In the genomic region with DNA sequence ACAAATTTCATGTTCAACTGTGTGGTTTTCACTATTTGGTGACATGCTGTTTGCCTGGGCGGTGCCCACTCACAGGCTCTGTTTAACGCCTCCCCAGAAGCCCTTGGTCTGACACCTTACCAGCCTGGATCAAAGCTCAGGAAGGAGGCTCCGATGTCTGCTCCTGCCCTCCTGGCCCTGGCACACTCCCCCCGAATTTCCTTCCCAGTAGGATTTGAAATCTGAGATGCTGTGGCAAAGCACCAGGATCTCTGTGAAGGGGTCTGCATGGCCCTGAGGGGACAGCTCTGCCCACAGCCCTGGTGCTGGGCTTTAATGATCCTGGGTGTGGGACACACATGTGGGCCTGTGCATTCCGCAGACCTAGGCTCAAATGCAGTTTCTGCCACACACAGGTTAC, we compare ENCODE assay signal across 25 cellular contexts. TPM values are rescaled to one million over a fixed set of nuclear protein-coding genes. Genes with fewer than 3 reads are reported as not detected.
DNase-seq lines count a peak whose midpoint lies in the region; ATAC-seq and TF ChIP-seq lines count a peak whose summit lies in the region.
"Had no signal": no experiment of that assay in that cellular context is flagged by ENCODE, and none has a peak within 500 bp of the region (broad histone marks: within the 10 kb centered on the region; RNA-seq: fewer than 3 reads in every experiment).

No MANE protein-coding gene starts in this region.

- H3K27me3 ChIP-seq in endodermal cell (ENCODE audit: control insufficient read depth, insufficient read depth, low read length, poor library complexity, severe bottlenecking) (no peaks in the 10 kb centered on the region), spleen (replicated peaks in 1 of 7) (peaks cover 0 to 47% (median 0%) of the 10 kb centered on the region in 7 donors), prostate gland (replicated peaks; ENCODE audit: insufficient read depth) (no peaks in the 10 kb centered on the region)
- H3K27me3 ChIP-seq: SJSA1 had no signal

- TF ChIP-seq CTCF in WTC11 (IDR thresholded peaks at IDR 0.05) = no peak
- no peak for TF ChIP-seq CTCF in endodermal cell (conservative IDR thresholded peaks at IDR 0.05)
- TF ChIP-seq CTCF in nephron progenitor cell (IDR thresholded peaks at IDR 0.05) = no peak
- TF ChIP-seq CTCF in spleen (IDR thresholded peaks at IDR 0.05 in 8 of 11, conservative IDR thresholded peaks at IDR 0.05 in 3 of 11) = no peak
- no peak for TF ChIP-seq CTCF in prostate gland (IDR thresholded peaks at IDR 0.05)

- WGBS in endodermal cell (ENCODE audit: insufficient coverage in 1 of 2, insufficient read length in 1 of 2), 2 experiments = 83 to 90% methylated on average over 2 to 5 of the region's 5 CpGs
- WGBS in spleen, 5 donors = 73 to 94% (median 79%) methylated on average over 4 to 5 of the region's 5 CpGs
- WGBS in prostate gland = 67% methylated on average over 5 of the region's 5 CpGs

- H3K9me3 ChIP-seq in endodermal cell (ENCODE audit: control insufficient read depth, low read length) (no peaks in the 10 kb centered on the region), spleen (no peaks in the 10 kb centered on the region), prostate gland (no peaks in the 10 kb centered on the region)
- H3K9me3 ChIP-seq: SJSA1 had no signal

- POLR2A ChIA-PET in WTC11 (lab: Charles Lee) = no interaction called here

- no peak overlapping the region for H3K4me3 Mint-ChIP-seq in WTC11
- H3K4me3 Mint-ChIP-seq in endodermal cell = peak overlapping the region; percentile 27
- no peak overlapping the region for H3K4me3 Mint-ChIP-seq in nephron progenitor cell
- H3K4me3 Mint-ChIP-seq: CD4-positive, alpha-beta memory T cell had no signal

- CTCF ChIA-PET in WTC11 (lab: Charles Lee) = interaction anchor here (0.9 to 3.6 kb wide), 6 partner anchors 12 to 207 kb away, joined by 3 to 23 read pairs (median 7); no protein-coding TSS in a partner anchor

- intact Hi-C loops in spleen (cut with DNase I; ENCODE audit: low total_unique reads) (no loop called here), prostate gland (cut with DNase I) (no loop called here)

- no peaks in the 10 kb centered on the region for H3K36me3 Mint-ChIP-seq in WTC11
- no peaks in the 10 kb centered on the region for H3K36me3 Mint-ChIP-seq in endodermal cell (ENCODE audit: low read depth)
- H3K36me3 Mint-ChIP-seq in nephron progenitor cell (ENCODE audit: low read depth) = no peaks in the 10 kb centered on the region
- H3K36me3 Mint-ChIP-seq: CD4-positive, alpha-beta memory T cell had no signal

- H3K4me1 Mint-ChIP-seq in WTC11 (peaks cover 21% of the 10 kb centered on the region), endodermal cell (peaks cover 34% of the 10 kb centered on the region), nephron progenitor cell (peaks cover 59% of the 10 kb centered on the region)
- H3K4me1 Mint-ChIP-seq: CD4-positive, alpha-beta memory T cell had no signal

- H3K36me3 ChIP-seq in endodermal cell (ENCODE audit: control insufficient read depth, insufficient read depth, low read length) = no peaks in the 10 kb centered on the region
- H3K36me3 ChIP-seq in spleen = no peaks in the 10 kb centered on the region
- H3K36me3 ChIP-seq in prostate gland = no peaks in the 10 kb centered on the region
- H3K36me3 ChIP-seq: SJSA1 had no signal

- ATAC-seq in WTC11 = peak; percentile 13
- ATAC-seq in GM18870 (IDR thresholded peaks at IDR 0.05; ENCODE audit: unreplicated experiment) = no peak

- no peak overlapping the region for H3K9ac ChIP-seq in endodermal cell (ENCODE audit: extremely low read depth, low read length, poor library complexity, severe bottlenecking)

- H3K4me3 ChIP-seq in endodermal cell (ENCODE audit: low read length) (no peak overlapping the region), spleen (no peak overlapping the region), prostate gland (no peak overlapping the region)
- H3K4me3 ChIP-seq: SJSA1 had no signal

- H3K9me3 Mint-ChIP-seq in WTC11 = no peaks in the 10 kb centered on the region
- no peaks in the 10 kb centered on the region for H3K9me3 Mint-ChIP-seq in endodermal cell
- H3K9me3 Mint-ChIP-seq in nephron progenitor cell = no peaks in the 10 kb centered on the region
- H3K9me3 Mint-ChIP-seq: CD4-positive, alpha-beta memory T cell had no signal

- no peak overlapping the region for H3K27ac Mint-ChIP-seq in WTC11
- no peak overlapping the region for H3K27ac Mint-ChIP-seq in endodermal cell
- H3K27ac Mint-ChIP-seq in nephron progenitor cell = peak overlapping the region; percentile 70
- H3K27ac Mint-ChIP-seq: CD4-positive, alpha-beta memory T cell had no signal

- peak overlapping the region; percentile 5 for H3K27ac ChIP-seq in endodermal cell (ENCODE audit: low read depth, low read length)
- no peak overlapping the region for H3K27ac ChIP-seq in spleen
- H3K27ac ChIP-seq in prostate gland = no peak overlapping the region
- H3K27ac ChIP-seq: SJSA1 had no signal

- DNase-seq in WTC11 (ENCODE audit: low spot score) (no peak), endodermal cell (no peak), nephron progenitor cell (no peak), spleen (peak; percentile 58), prostate gland (ENCODE audit: low spot score) (no peak), NCI-H128 (lab: John Stamatoyannopoulos, UW; ENCODE audit: unreplicated experiment) (no peak)
- DNase-seq in stimulated activated CD4-positive, alpha-beta T cell treated with anti-CD3 and anti-CD28 coated beads, Interleukin-12 subunit alpha, Interleukin-12 subunit beta, amount 100 ng/mL, for 4 hours = no peak
- DNase-seq: C1 segment of cervical spinal cord; CD4-positive, alpha-beta memory T cell; COR-L47; DMS53; GOT3; HCEC 1CT; Karpas-422; NCI-H1436 treated with DMSO at 0.1 percent for 48 hours; NCI-H1930; NCI-H2107; NCI-H226; NCI-H510A; Right ventricle myocardium superior; RPMI8226 had no signal

- TF ChIP-seq POLR2A in spleen (IDR thresholded peaks at IDR 0.05) (no peak), prostate gland (IDR thresholded peaks at IDR 0.05) (no peak)

- H3K27me3 Mint-ChIP-seq in WTC11 (ENCODE audit: low read depth) (peaks cover 9% of the 10 kb centered on the region), endodermal cell (ENCODE audit: insufficient read depth) (peaks cover 79% of the 10 kb centered on the region), nephron progenitor cell (ENCODE audit: low read depth, poor library complexity) (peaks cover 16% of the 10 kb centered on the region)

- peaks cover 22% of the 10 kb centered on the region for H3K4me1 ChIP-seq in endodermal cell (ENCODE audit: control insufficient read depth, insufficient read depth, low read length)
- H3K4me1 ChIP-seq in spleen = no peaks in the 10 kb centered on the region
- no peaks in the 10 kb centered on the region for H3K4me1 ChIP-seq in prostate gland (replicated peaks)
- H3K4me1 ChIP-seq: SJSA1 had no signal

TF ChIP-seq in WTC11, 78 proteins besides CTCF, POLR2A, EP300 and RAD21:
- TF ChIP-seq KAT7 (CRISPR knock-in tag; IDR thresholded peaks at IDR 0.05; ENCODE audit: borderline replicate concordance) = no peak
- TF ChIP-seq, protein P1, sequence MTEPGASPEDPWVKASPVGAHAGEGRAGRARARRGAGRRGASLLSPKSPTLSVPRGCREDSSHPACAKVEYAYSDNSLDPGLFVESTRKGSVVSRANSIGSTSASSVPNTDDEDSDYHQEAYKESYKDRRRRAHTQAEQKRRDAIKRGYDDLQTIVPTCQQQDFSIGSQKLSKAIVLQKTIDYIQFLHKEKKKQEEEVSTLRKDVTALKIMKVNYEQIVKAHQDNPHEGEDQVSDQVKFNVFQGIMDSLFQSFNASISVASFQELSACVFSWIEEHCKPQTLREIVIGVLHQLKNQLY (CRISPR knock-in tag; IDR thresholded peaks at IDR 0.05) = no peak
- TF ChIP-seq ZBTB21 (CRISPR knock-in tag; IDR thresholded peaks at IDR 0.05; ENCODE audit: borderline replicate concordance) = no peak
- TF ChIP-seq, protein P2, sequence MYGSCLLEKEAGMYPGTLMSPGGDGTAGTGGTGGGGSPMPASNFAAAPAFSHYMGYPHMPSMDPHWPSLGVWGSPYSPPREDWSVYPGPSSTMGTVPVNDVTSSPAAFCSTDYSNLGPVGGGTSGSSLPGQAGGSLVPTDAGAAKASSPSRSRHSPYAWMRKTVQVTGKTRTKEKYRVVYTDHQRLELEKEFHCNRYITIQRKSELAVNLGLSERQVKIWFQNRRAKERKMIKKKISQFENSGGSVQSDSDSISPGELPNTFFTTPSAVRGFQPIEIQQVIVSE (CRISPR knock-in tag; IDR thresholded peaks at IDR 0.05; ENCODE audit: borderline replicate concordance) = no peak
- TF ChIP-seq ZNF423 (CRISPR knock-in tag; IDR thresholded peaks at IDR 0.05) = no peak
- no peak for TF ChIP-seq NFATC4 (CRISPR knock-in tag; IDR thresholded peaks at IDR 0.05)
- TF ChIP-seq, protein P3, sequence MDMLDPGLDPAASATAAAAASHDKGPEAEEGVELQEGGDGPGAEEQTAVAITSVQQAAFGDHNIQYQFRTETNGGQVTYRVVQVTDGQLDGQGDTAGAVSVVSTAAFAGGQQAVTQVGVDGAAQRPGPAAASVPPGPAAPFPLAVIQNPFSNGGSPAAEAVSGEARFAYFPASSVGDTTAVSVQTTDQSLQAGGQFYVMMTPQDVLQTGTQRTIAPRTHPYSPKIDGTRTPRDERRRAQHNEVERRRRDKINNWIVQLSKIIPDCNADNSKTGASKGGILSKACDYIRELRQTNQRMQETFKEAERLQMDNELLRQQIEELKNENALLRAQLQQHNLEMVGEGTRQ (CRISPR knock-in tag; IDR thresholded peaks at IDR 0.05) = no peak
- TF ChIP-seq, protein P4, sequence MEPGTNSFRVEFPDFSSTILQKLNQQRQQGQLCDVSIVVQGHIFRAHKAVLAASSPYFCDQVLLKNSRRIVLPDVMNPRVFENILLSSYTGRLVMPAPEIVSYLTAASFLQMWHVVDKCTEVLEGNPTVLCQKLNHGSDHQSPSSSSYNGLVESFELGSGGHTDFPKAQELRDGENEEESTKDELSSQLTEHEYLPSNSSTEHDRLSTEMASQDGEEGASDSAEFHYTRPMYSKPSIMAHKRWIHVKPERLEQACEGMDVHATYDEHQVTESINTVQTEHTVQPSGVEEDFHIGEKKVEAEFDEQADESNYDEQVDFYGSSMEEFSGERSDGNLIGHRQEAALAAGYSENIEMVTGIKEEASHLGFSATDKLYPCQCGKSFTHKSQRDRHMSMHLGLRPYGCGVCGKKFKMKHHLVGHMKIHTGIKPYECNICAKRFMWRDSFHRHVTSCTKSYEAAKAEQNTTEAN (CRISPR knock-in tag; IDR thresholded peaks at IDR 0.05) = no peak
- no peak for TF ChIP-seq ESRRA (CRISPR knock-in tag; IDR thresholded peaks at IDR 0.05; ENCODE audit: borderline replicate concordance)
- TF ChIP-seq ATF1 (CRISPR knock-in tag; IDR thresholded peaks at IDR 0.05) = no peak
- TF ChIP-seq SMAD3 (CRISPR knock-in tag; IDR thresholded peaks at IDR 0.05; ENCODE audit: borderline replicate concordance) = no peak

RNA-seq across cellular contexts. Expression of a gene that starts 41.6 kb away (rescaled TPM):
- 0.11 to 0.39 TPM (median 0.27 TPM) in 3 replicates for total RNA-seq in WTC11 (2021)
- total RNA-seq in endodermal cell = not detected
- polyA plus RNA-seq in endodermal cell (2013, experiment 1 of 2) = not detected
- 0.17 TPM for polyA plus RNA-seq in endodermal cell (2013, experiment 2 of 2)
- total RNA-seq in spleen = 1 to 10 TPM in 2 of 7 donors, under 1 TPM in 1, not detected in 4; 0.81 to 2.0 (median 1.2) TPM
- polyA plus RNA-seq in spleen = under 1 TPM; 0.03 to 0.64 (median 0.20) TPM
- total RNA-seq in prostate gland = 100 to 1,000 TPM in 1 of 2 donors, 10 to 100 TPM in 1; 73.7 to 126 TPM
- total RNA-seq: A673; CD4-positive, alpha-beta memory T cell; HT1080; Right ventricle myocardium superior; SJSA1 had no signal
- polyA plus RNA-seq: CD4-positive, alpha-beta memory T cell had no signal

Comparison
In these comparisons a context has a peak if more than half of its experiments do, and no peak if none do; other contexts are left out.
1. RNA of a gene that starts 41.6 kb away (total RNA-seq): 73.7 to 126 TPM in prostate gland; 0.81 to 2.0 TPM in spleen, not detected in endodermal cell and 0.11 to 0.39 TPM in WTC11; every median in the first group is over 10 times any median in the second.